15 cellular contexts compared by ENCODE assay signal in genomic region chr7:1881946-1882345, GRCh38.
DNase-seq lines count a peak whose midpoint lies in the region; ATAC-seq, FAIRE-seq and TF ChIP-seq lines count a peak whose summit lies in the region.
"Had no signal": no experiment of that assay in that cellular context is flagged by ENCODE, and none has a peak within 500 bp of the region (broad histone marks: within the 10 kb centered on the region; RNA-seq: fewer than 3 reads in every experiment).

No MANE protein-coding gene starts in this region.

- POLR2A ChIA-PET in activated CD4-positive, alpha-beta T cell treated with anti-CD3 and anti-CD28 coated beads, Interleukin-2, amount 10 ng/mL, durations not matched to agents 7 days and 5 days (lab: Charles Lee): no interaction called here
- POLR2A ChIA-PET in activated CD4-positive, alpha-beta T cell treated with anti-CD3 and anti-CD28 coated beads for 36 hours (lab: Charles Lee): interaction anchor here (0.6 kb wide), 2 partner anchors 197 to 1362 kb away, joined by 3 to 4 read pairs; partner anchors contain the start of gene PDGFA
- POLR2A ChIA-PET in activated CD8-positive, alpha-beta T cell treated with anti-CD3 and anti-CD28 coated beads, Interleukin-2, amount 10 ng/mL, durations not matched to agents 7 days and 5 days (lab: Charles Lee): no interaction called here

- H3K4me3 Mint-ChIP-seq in activated CD4-positive, alpha-beta T cell treated with anti-CD3 and anti-CD28 coated beads, Interleukin-2, amount 10 ng/mL, durations not matched to agents 7 days and 5 days: no peak overlapping the region
- H3K4me3 Mint-ChIP-seq in activated CD4-positive, alpha-beta T cell treated with anti-CD3 and anti-CD28 coated beads for 36 hours: no peak overlapping the region
- H3K4me3 Mint-ChIP-seq in activated CD8-positive, alpha-beta T cell treated with anti-CD3 and anti-CD28 coated beads, Interleukin-2, amount 10 ng/mL, durations not matched to agents 7 days and 5 days: no peak overlapping the region
- H3K4me3 Mint-ChIP-seq: CD4-positive, alpha-beta memory T cell had no signal

- TF ChIP-seq CTCF in HL-60 (IDR thresholded peaks at IDR 0.05; ENCODE audit: insufficient read depth, low read length) (no peak), kidney (IDR thresholded peaks at IDR 0.05; ENCODE audit: borderline replicate concordance, extremely low read depth, insufficient read depth) (no peak)

- peak overlapping the region; percentile 94 for H3K27ac ChIP-seq in HL-60 (replicated peaks)
- no peak overlapping the region for H3K27ac ChIP-seq in kidney (ENCODE audit: low read depth in 2 of 2, low read length in 2 of 2)

- peaks cover 6% of the 10 kb centered on the region for H3K9me3 Mint-ChIP-seq in activated CD4-positive, alpha-beta T cell treated with anti-CD3 and anti-CD28 coated beads, Interleukin-2, amount 10 ng/mL, durations not matched to agents 7 days and 5 days
- peaks cover 4% of the 10 kb centered on the region for H3K9me3 Mint-ChIP-seq in activated CD4-positive, alpha-beta T cell treated with anti-CD3 and anti-CD28 coated beads for 36 hours (ENCODE audit: low read depth)
- H3K9me3 Mint-ChIP-seq in activated CD8-positive, alpha-beta T cell treated with anti-CD3 and anti-CD28 coated beads, Interleukin-2, amount 10 ng/mL, durations not matched to agents 7 days and 5 days (ENCODE audit: insufficient read depth): peaks cover 3% of the 10 kb centered on the region

- H3K36me3 Mint-ChIP-seq in activated CD4-positive, alpha-beta T cell treated with anti-CD3 and anti-CD28 coated beads, Interleukin-2, amount 10 ng/mL, durations not matched to agents 7 days and 5 days (ENCODE audit: low read depth): peaks cover 24% of the 10 kb centered on the region
- peaks cover 18% of the 10 kb centered on the region for H3K36me3 Mint-ChIP-seq in activated CD4-positive, alpha-beta T cell treated with anti-CD3 and anti-CD28 coated beads for 36 hours (ENCODE audit: low read depth)
- H3K36me3 Mint-ChIP-seq in activated CD8-positive, alpha-beta T cell treated with anti-CD3 and anti-CD28 coated beads, Interleukin-2, amount 10 ng/mL, durations not matched to agents 7 days and 5 days (ENCODE audit: low read depth): peaks cover 23% of the 10 kb centered on the region

- DNase-seq in activated CD4-positive, alpha-beta T cell treated with anti-CD3 and anti-CD28 coated beads, Interleukin-2, amount 10 ng/mL, durations not matched to agents 7 days and 5 days: no peak
- no peak for DNase-seq in activated CD4-positive, alpha-beta T cell treated with anti-CD3 and anti-CD28 coated beads for 36 hours
- DNase-seq in HL-60 (ENCODE audit: low read depth in 1 of 2, low spot score in 1 of 2) (no peak), kidney (peak; percentile 70), AML-193 (lab: John Stamatoyannopoulos, UW) (no peak), COLO668 (lab: John Stamatoyannopoulos, UW; ENCODE audit: unreplicated experiment) (no peak), NCI-H2171 treated with DMSO at 0.1 percent for 48 hours (lab: John Stamatoyannopoulos, UW) (no peak)
- DNase-seq in activated CD8-positive, alpha-beta T cell treated with anti-CD3 and anti-CD28 coated beads, Interleukin-2, amount 10 ng/mL, durations not matched to agents 7 days and 5 days: no peak
- DNase-seq: EL, MV-4-11, NCI-H1417 treated with DMSO at 0.1 percent for 48 hours, NCI-H2029, NCI-H510A had no signal

- peaks cover 22% of the 10 kb centered on the region for H3K4me1 Mint-ChIP-seq in activated CD4-positive, alpha-beta T cell treated with anti-CD3 and anti-CD28 coated beads, Interleukin-2, amount 10 ng/mL, durations not matched to agents 7 days and 5 days
- peaks cover 20% of the 10 kb centered on the region for H3K4me1 Mint-ChIP-seq in activated CD4-positive, alpha-beta T cell treated with anti-CD3 and anti-CD28 coated beads for 36 hours
- peaks cover 31% of the 10 kb centered on the region for H3K4me1 Mint-ChIP-seq in activated CD8-positive, alpha-beta T cell treated with anti-CD3 and anti-CD28 coated beads, Interleukin-2, amount 10 ng/mL, durations not matched to agents 7 days and 5 days (ENCODE audit: low read depth)

- no peaks in the 10 kb centered on the region for H3K36me3 ChIP-seq in kidney (ENCODE audit: control insufficient read depth in 1 of 2, insufficient read depth in 2 of 2, low read length in 2 of 2)

- H3K4me1 ChIP-seq in kidney (ENCODE audit: control insufficient read depth in 1 of 2, insufficient read depth in 1 of 2, low read depth in 1 of 2, low read length in 2 of 2): no peaks in the 10 kb centered on the region

- H3K27ac Mint-ChIP-seq in activated CD4-positive, alpha-beta T cell treated with anti-CD3 and anti-CD28 coated beads, Interleukin-2, amount 10 ng/mL, durations not matched to agents 7 days and 5 days: peak overlapping the region; percentile 57
- no peak overlapping the region for H3K27ac Mint-ChIP-seq in activated CD4-positive, alpha-beta T cell treated with anti-CD3 and anti-CD28 coated beads for 36 hours
- H3K27ac Mint-ChIP-seq in activated CD8-positive, alpha-beta T cell treated with anti-CD3 and anti-CD28 coated beads, Interleukin-2, amount 10 ng/mL, durations not matched to agents 7 days and 5 days: peak overlapping the region; percentile 67

- CTCF ChIA-PET in activated CD4-positive, alpha-beta T cell treated with anti-CD3 and anti-CD28 coated beads, Interleukin-2, amount 10 ng/mL, durations not matched to agents 7 days and 5 days (lab: Charles Lee): interaction anchor here (1.5 kb wide), 1 partner anchor 74 kb away, joined by 5 read pairs; no protein-coding TSS in a partner anchor
- CTCF ChIA-PET in activated CD4-positive, alpha-beta T cell treated with anti-CD3 and anti-CD28 coated beads for 36 hours (lab: Charles Lee): interaction anchor here (1.0 kb wide), 1 partner anchor 8 kb away, joined by 3 read pairs; no protein-coding TSS in a partner anchor
- CTCF ChIA-PET in activated CD8-positive, alpha-beta T cell treated with anti-CD3 and anti-CD28 coated beads, Interleukin-2, amount 10 ng/mL, durations not matched to agents 7 days and 5 days (lab: Charles Lee): no interaction called here

- H3K27me3 Mint-ChIP-seq in activated CD4-positive, alpha-beta T cell treated with anti-CD3 and anti-CD28 coated beads, Interleukin-2, amount 10 ng/mL, durations not matched to agents 7 days and 5 days: no peaks in the 10 kb centered on the region
- H3K27me3 Mint-ChIP-seq in activated CD4-positive, alpha-beta T cell treated with anti-CD3 and anti-CD28 coated beads for 36 hours: no peaks in the 10 kb centered on the region
- no peaks in the 10 kb centered on the region for H3K27me3 Mint-ChIP-seq in activated CD8-positive, alpha-beta T cell treated with anti-CD3 and anti-CD28 coated beads, Interleukin-2, amount 10 ng/mL, durations not matched to agents 7 days and 5 days (ENCODE audit: low read depth)
- H3K27me3 Mint-ChIP-seq: CD4-positive, alpha-beta memory T cell had no signal

- H3K27me3 ChIP-seq in HL-60 (ENCODE audit: insufficient read depth, poor library complexity, severe bottlenecking): no peaks in the 10 kb centered on the region

- H3K9ac ChIP-seq in kidney (ENCODE audit: low read length in 2 of 2): no peak overlapping the region

- no peak for FAIRE-seq in kidney (lab: Jason Lieb, UNC)
- FAIRE-seq: A204.1 had no signal

- intact Hi-C loops in activated CD4-positive, alpha-beta T cell treated with anti-CD3 and anti-CD28 coated beads for 36 hours (cut with DNase I, micrococcal nuclease): no loop called here
- intact Hi-C loops in kidney (cut with DNase I): no loop called here

- H3K9me3 ChIP-seq in kidney (ENCODE audit: control insufficient read depth in 1 of 2, low read length in 2 of 2): no peaks in the 10 kb centered on the region

- H3K4me3 ChIP-seq in HL-60 (replicated peaks; ENCODE audit: insufficient read depth, low read length) (no peak overlapping the region), kidney (ENCODE audit: low read length in 2 of 2) (no peak overlapping the region)

- ATAC-seq in activated CD4-positive, alpha-beta T cell treated with anti-CD3 and anti-CD28 coated beads for 36 hours: no peak
- no peak for ATAC-seq in activated CD8-positive, alpha-beta T cell treated with anti-CD3 and anti-CD28 coated beads, Interleukin-2, amount 10 ng/mL, durations not matched to agents 7 days and 5 days
